Comparison of ENCODE assay signal across 8 cellular contexts in the genomic region with DNA sequence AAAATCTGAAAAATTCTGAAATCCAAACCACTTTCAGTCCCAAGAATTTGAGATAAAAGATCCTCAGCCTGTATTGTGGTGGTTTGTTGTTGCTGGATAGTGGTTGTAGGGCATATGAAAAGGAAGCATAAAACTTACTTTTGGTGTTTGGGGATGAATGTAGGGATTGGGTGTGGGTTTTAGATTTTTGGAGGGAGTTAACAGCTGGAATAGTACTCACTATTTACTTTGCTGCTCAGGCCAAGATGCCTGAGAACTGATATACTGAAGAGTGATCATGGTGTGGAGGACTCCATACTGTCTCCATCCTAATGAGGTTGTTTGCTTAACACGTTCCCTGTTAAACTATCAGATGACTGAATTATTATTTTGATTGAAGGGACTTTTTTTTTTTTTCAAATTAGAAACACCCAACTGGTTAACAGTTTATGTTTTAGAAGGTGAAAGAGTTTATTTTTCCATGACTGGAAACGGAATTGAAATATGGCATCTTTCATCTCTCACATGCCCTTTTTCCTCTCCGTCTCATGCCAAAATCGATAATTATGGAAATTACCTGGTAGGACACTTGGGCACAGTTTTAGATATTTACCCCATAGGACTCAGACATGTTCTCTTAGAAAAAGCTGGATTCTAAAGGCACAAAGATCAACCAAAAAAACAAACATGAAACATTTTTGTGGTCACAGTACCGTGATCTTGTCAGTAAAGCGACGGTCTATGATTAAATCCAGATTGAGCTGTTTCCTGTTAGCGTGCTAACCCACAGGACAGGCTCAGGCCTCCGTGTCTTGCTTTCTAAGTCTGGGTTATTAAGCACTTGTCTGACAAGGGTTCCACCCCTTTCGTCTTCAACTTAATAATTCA. TPM values are rescaled to one million over a fixed set of nuclear protein-coding genes. Genes with fewer than 3 reads are reported as not detected.
DNase-seq lines count a peak whose midpoint lies in the region; ATAC-seq and TF ChIP-seq lines count a peak whose summit lies in the region.

No MANE protein-coding gene starts in this region.

- H3K9me3 ChIP-seq in tibial artery: no peaks in the 10 kb centered on the region

- H3K27me3 ChIP-seq in tibial artery (no peaks in the 10 kb centered on the region), H7 (ENCODE audit: control insufficient read depth, insufficient read depth, low read length) (no peaks in the 10 kb centered on the region; the same call in 1 of the 2 replicates)

- peak overlapping the region; percentile 28 to 39 for H3K27ac ChIP-seq in tibial artery

- in situ Hi-C loops in astrocyte of the spinal cord (cut with HindIII; ENCODE audit: low sequenced_read_pairs): no loop called here

- H3K4me1 ChIP-seq in tibial artery: peaks cover 0 to 25% (median 11%) of the 10 kb centered on the region in 4 donors

- no peak for DNase-seq in activated CD4-positive, CD25-positive, alpha-beta regulatory T cell (lab: John Stamatoyannopoulos, UW)
- peak; percentile 27 for DNase-seq in NCI-H2227 (lab: John Stamatoyannopoulos, UW; ENCODE audit: unreplicated experiment)
- DNase-seq in astrocyte of the spinal cord (ENCODE audit: low read depth, low spot score): peak; percentile 94
- no peak for DNase-seq in left lobe of liver (ENCODE audit: low spot score)
- DNase-seq in tibial artery: no peak
- no peak for DNase-seq in H7

- intact Hi-C loops in tibial artery (cut with DNase I; ENCODE audit: low total_unique reads): no loop called here

- no peak for TF ChIP-seq CTCF in astrocyte of the spinal cord (IDR thresholded peaks at IDR 0.05; ENCODE audit: low read depth, low read length)
- no peak for TF ChIP-seq CTCF in tibial artery (IDR thresholded peaks at IDR 0.05)

- H3K36me3 ChIP-seq in tibial artery (no peaks in the 10 kb centered on the region), H7 (replicated peaks; ENCODE audit: control insufficient read depth, insufficient read depth, low read length) (no peaks in the 10 kb centered on the region)

- H3K4me3 ChIP-seq in astrocyte of the spinal cord (ENCODE audit: low read depth, low read length) (no peak overlapping the region), tibial artery (peak overlapping the region; percentile 9 to 14), H7 (ENCODE audit: insufficient read depth, low read depth, low read length) (no peak overlapping the region)

- peak; percentile 77 to 90 for ATAC-seq in activated CD4-positive, CD25-positive, alpha-beta regulatory T cell treated with anti-CD3 and anti-CD28 coated beads, Interleukin-2, amount 50 U/mL, for 24 hours
- ATAC-seq in HG02588 (IDR thresholded peaks at IDR 0.05; ENCODE audit: unreplicated experiment): peak; percentile 87
- peak; percentile 50 for ATAC-seq in left lobe of liver

RNA-seq across cellular contexts. Expression of a gene that starts 37.3 kb away (rescaled TPM):
- total RNA-seq in left lobe of liver: 5.9 TPM
- total RNA-seq in H7 (2014; rRNA removed; shearing (Covaris generic)): 2.2 and 3.2 TPM in 2 replicates

Comparison
In these comparisons a context has a peak if more than half of its experiments do, and no peak if none do; other contexts are left out.
1. DNase-seq: peak in NCI-H2227 (single experiment) and astrocyte of the spinal cord (single experiment); none in activated CD4-positive, CD25-positive, alpha-beta regulatory T cell (0 of 4), left lobe of liver (single experiment), tibial artery (0 of 2) and H7 (single experiment).
2. H3K4me3 ChIP-seq: peak in tibial artery (2 of 2); none in astrocyte of the spinal cord (single experiment) and H7 (single experiment).
3. Peak in every context shown above with its lines, with median percentiles within 50 percentile points of each other: ATAC-seq.